Comparison of ENCODE assay signal across 20 cellular contexts in genomic region chr9:74362423-74362822, GRCh38.
DNase-seq lines count a peak whose midpoint lies in the region; ATAC-seq lines count a peak whose summit lies in the region.
"Had no signal": no experiment of that assay in that cellular context is flagged by ENCODE, and none has a peak within 500 bp of the region (broad histone marks: within the 10 kb centered on the region; RNA-seq: fewer than 3 reads in every experiment).

No MANE protein-coding gene starts in this region.

- no peak for ATAC-seq in HG03095 (IDR thresholded peaks at IDR 0.05; ENCODE audit: unreplicated experiment)
- ATAC-seq: A549, GM12878 had no signal

- DNase-seq in NCI-H82 (lab: John Stamatoyannopoulos, UW) (peak; percentile 35), NCI-H82 treated with DMSO at 0.1 percent for 48 hours (lab: John Stamatoyannopoulos, UW; ENCODE audit: unreplicated experiment) (no peak), NCI-H1048 (lab: John Stamatoyannopoulos, UW) (peak; percentile 69), astrocyte of the hippocampus (ENCODE audit: low read depth, low spot score) (peak; percentile 1), inferior parietal cortex (ENCODE audit: extremely low spot score) (no peak)
- DNase-seq: AML-193; C1 segment of cervical spinal cord; CD4-positive, alpha-beta memory T cell; CD4-positive, CD25-positive, alpha-beta regulatory T cell; CD8-positive, alpha-beta memory T cell; COR-L47; DMS 273 treated with DMSO at 0.1 percent for 48 hours; DMS153; DMS79; DND-41; EL; GDM1 had no signal

Comparison
In these comparisons a context has a peak if more than half of its experiments do, and no peak if none do; other contexts are left out.
1. DNase-seq: peak in NCI-H82 (single experiment), NCI-H1048 (single experiment) and astrocyte of the hippocampus (single experiment); none in NCI-H82 treated with DMSO at 0.1 percent for 48 hours (single experiment) and inferior parietal cortex (single experiment).